ENCODE assay signal across 18 cellular contexts in the genomic region with DNA sequence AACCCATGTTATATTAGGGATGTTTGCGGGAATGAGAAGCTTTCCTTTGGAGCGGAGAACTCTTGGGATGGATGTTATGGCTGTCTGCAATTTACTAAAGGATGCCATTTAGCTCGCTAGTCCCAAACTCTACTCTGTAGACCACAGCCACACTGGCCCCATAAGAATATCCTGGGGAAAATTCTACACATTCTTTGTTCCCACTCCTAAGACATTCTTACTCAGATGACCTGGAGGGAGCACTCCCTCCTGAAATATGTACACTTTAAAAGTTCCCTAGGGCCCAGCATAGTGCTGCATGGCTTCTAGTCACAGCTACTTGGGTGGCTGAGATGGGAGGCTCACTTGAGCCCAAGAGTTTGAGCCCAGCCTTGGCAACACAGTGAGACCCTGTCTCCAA.
"Had no signal": no experiment of that assay in that cellular context is flagged by ENCODE, and none has a peak within 500 bp of the region (broad histone marks: within the 10 kb centered on the region; RNA-seq: fewer than 3 reads in every experiment).

No MANE protein-coding gene starts in this region.

- H3K27me3 ChIP-seq: colonic mucosa, foreskin keratinocyte, neutrophil, right lobe of liver, uterus had no signal

- H3K4me1 Mint-ChIP-seq: naive thymus-derived CD8-positive, alpha-beta T cell; stimulated activated naive B cell treated with anti-CD40 and anti-IgM and Interleukin-4, amounts not matched to agents 10 μg/mL and 1 μg/mL and 100 μg/mL, for 72 hours had no signal

- H3K4me3 Mint-ChIP-seq: naive thymus-derived CD8-positive, alpha-beta T cell; stimulated activated naive B cell treated with anti-CD40 and anti-IgM and Interleukin-4, amounts not matched to agents 10 μg/mL and 1 μg/mL and 100 μg/mL, for 72 hours; type B pancreatic cell had no signal

- H3K27ac ChIP-seq: colonic mucosa, foreskin keratinocyte, neutrophil, psoas muscle, right lobe of liver, stomach, thoracic aorta, uterus had no signal

- H3K27ac Mint-ChIP-seq: naive thymus-derived CD8-positive, alpha-beta T cell; stimulated activated naive B cell treated with anti-CD40 and anti-IgM and Interleukin-4, amounts not matched to agents 10 μg/mL and 1 μg/mL and 100 μg/mL, for 72 hours; type B pancreatic cell had no signal

- H3K36me3 ChIP-seq: colonic mucosa, neutrophil, right lobe of liver, stomach, thoracic aorta, uterus had no signal

- H3K9me3 Mint-ChIP-seq: stimulated activated naive B cell treated with anti-CD40 and anti-IgM and Interleukin-4, amounts not matched to agents 10 μg/mL and 1 μg/mL and 100 μg/mL, for 72 hours; type B pancreatic cell had no signal

- H3K36me3 Mint-ChIP-seq: naive thymus-derived CD8-positive, alpha-beta T cell; stimulated activated naive B cell treated with anti-CD40 and anti-IgM and Interleukin-4, amounts not matched to agents 10 μg/mL and 1 μg/mL and 100 μg/mL, for 72 hours; type B pancreatic cell had no signal

- DNase-seq: colonic mucosa; dermis blood vessel endothelial cell; mucosa of descending colon; naive thymus-derived CD8-positive, alpha-beta T cell; psoas muscle; retina; right lobe of liver; stimulated activated CD4-positive, alpha-beta T cell treated with anti-CD3 and anti-CD28 coated beads, Interleukin-2, amount 100 ng/mL, for 24 hours; stimulated activated CD4-positive, alpha-beta T cell treated with anti-CD3 and anti-CD28 coated beads, Interleukin-4, amount 100 ng/mL, for 4 hours; stimulated activated naive B cell treated with anti-CD40 and anti-IgM and Interleukin-4, amounts not matched to agents 10 μg/mL and 1 μg/mL and 100 μg/mL, for 72 hours; stomach; substantia nigra; uterus had no signal

- H3K9me3 ChIP-seq: colonic mucosa, mucosa of descending colon, neutrophil, psoas muscle, right lobe of liver, stomach, thoracic aorta, uterus had no signal

- ATAC-seq: left lobe of liver; mucosa of descending colon; naive thymus-derived CD8-positive, alpha-beta T cell; psoas muscle; stimulated activated naive B cell treated with anti-CD40 and anti-IgM and Interleukin-4, amounts not matched to agents 10 μg/mL and 1 μg/mL and 100 μg/mL, for 72 hours had no signal

- H3K4me3 ChIP-seq: colonic mucosa, mucosa of descending colon, psoas muscle, right lobe of liver, stomach, thoracic aorta, uterus had no signal

- H3K4me1 ChIP-seq: colonic mucosa, psoas muscle, right lobe of liver, stomach, uterus had no signal
